ENCODE assay signal across 9 cellular contexts in genomic region chr1:187167555-187167954, GRCh38.
"Had no signal": no experiment of that assay in that cellular context is flagged by ENCODE, and none has a peak within 500 bp of the region (broad histone marks: within the 10 kb centered on the region; RNA-seq: fewer than 3 reads in every experiment).

No MANE protein-coding gene starts in this region.

- H3K4me1 ChIP-seq: HAP-1 had no signal

- H3K4me2 ChIP-seq: GM23338 had no signal

- H3K4me3 ChIP-seq: GM23248, GM23338, HAP-1 had no signal

- H3K27ac ChIP-seq: GM23248 had no signal

- H3K9ac ChIP-seq: GM23248 had no signal

- H3K36me3 ChIP-seq: HAP-1 had no signal

- DNase-seq: GM23248, GOT3, H7, H9, HCEC 1CT, HFFc6 had no signal

- ATAC-seq: GM23338, HCT116 had no signal

- H3K9me3 ChIP-seq: HAP-1 had no signal

- H2AFZ ChIP-seq: GM23248, GM23338 had no signal
